In genomic region chr2:57899898-57900297, GRCh38 we compare ENCODE assay signal across 13 cellular contexts.
DNase-seq lines count a peak whose midpoint lies in the region; ATAC-seq, FAIRE-seq and TF ChIP-seq lines count a peak whose summit lies in the region.
"Had no signal": no experiment of that assay in that cellular context is flagged by ENCODE, and none has a peak within 500 bp of the region (broad histone marks: within the 10 kb centered on the region; RNA-seq: fewer than 3 reads in every experiment).

No MANE protein-coding gene starts in this region.

- H3K36me3 ChIP-seq in HepG2 (replicated peaks in 1 of 2; ENCODE audit: control insufficient read depth in 1 of 2, insufficient read depth in 2 of 2, low read length in 2 of 2) (no peaks in the 10 kb centered on the region), right lobe of liver (no peaks in the 10 kb centered on the region), bronchial epithelial cell (ENCODE audit: control insufficient read depth, insufficient read depth, low read length) (no peaks in the 10 kb centered on the region), gastrocnemius medialis (no peaks in the 10 kb centered on the region)
- H3K36me3 ChIP-seq: BLaER1 treated with 17β-estradiol and CSF1 and Interleukin-3, amounts not matched to agents 10 nM and 100 nM had no signal

- H3K79me2 ChIP-seq in HepG2 (ENCODE audit: insufficient read depth, low read length) = no peaks in the 10 kb centered on the region

- TF ChIP-seq RAD21 in HepG2 (CRISPR knock-in tag; IDR thresholded peaks at IDR 0.05) = no peak

- H3K4me1 ChIP-seq in HepG2 (ENCODE audit: insufficient read depth, low read length) = no peaks in the 10 kb centered on the region
- no peaks in the 10 kb centered on the region for H3K4me1 ChIP-seq in right lobe of liver
- H3K4me1 ChIP-seq in gastrocnemius medialis = no peaks in the 10 kb centered on the region
- H3K4me1 ChIP-seq: BLaER1 treated with 17β-estradiol and CSF1 and Interleukin-3, amounts not matched to agents 10 nM and 100 nM had no signal

- CTCF ChIA-PET in HepG2 (lab: Yijun Ruan, JAX; ENCODE audit: low intra/inter-chr PET ratio, low total read pairs) = no interaction called here

- POLR2A ChIA-PET in HepG2 (lab: Yijun Ruan, JAX) = no interaction called here

- DNase-seq in HepG2 (ENCODE audit: low spot score) = no peak
- no peak for DNase-seq in right lobe of liver
- DNase-seq in NCI-H446 treated with DMSO at 0.1 percent for 48 hours (lab: John Stamatoyannopoulos, UW) = peak; percentile 47
- DNase-seq in bronchial epithelial cell (ENCODE audit: low read depth) = no peak
- no peak for DNase-seq in urothelium cell line (ENCODE audit: low spot score)
- DNase-seq in gastrocnemius medialis = no peak
- DNase-seq: 8988T; CD4-positive, CD25-positive, alpha-beta regulatory T cell; GOT3; H9 had no signal

- in situ Hi-C loops in HepG2 (cut with HindIII; ENCODE audit: extremely low pct_ligation_motif_present, low pct_unique_long_range_greater_than_20kb) = no loop called here
- in situ Hi-C loops in gastrocnemius medialis (cut with MboI; ENCODE audit: low sequenced_read_pairs in 4 of 4) = no loop called here

- TF ChIP-seq POLR2A in HepG2 (IDR thresholded peaks at IDR 0.05; ENCODE audit: insufficient read depth in 1 of 2, low read depth in 2 of 2, low read length in 2 of 2) (no peak), right lobe of liver (IDR thresholded peaks at IDR 0.05) (no peak), gastrocnemius medialis (IDR thresholded peaks at IDR 0.05) (no peak)

- WGBS in HepG2 (ENCODE audit: low lambda C conversion rate) = 0% methylated on average over 1 of the region's 1 CpG
- 62% methylated on average over 1 of the region's 1 CpG for WGBS in right lobe of liver (ENCODE audit: insufficient coverage, low coverage, low lambda C conversion rate, missing lambda C conversion rate)

- no peak overlapping the region for H2AFZ ChIP-seq in HepG2 (ENCODE audit: low read length)

- H3K4me3 ChIP-seq in HepG2 (replicated peaks in 1 of 3; ENCODE audit: insufficient read depth in 1 of 3, low read depth in 2 of 3, low read length in 3 of 3) (no peak overlapping the region), right lobe of liver (no peak overlapping the region), bronchial epithelial cell (ENCODE audit: low read depth, low read length) (no peak overlapping the region), gastrocnemius medialis (no peak overlapping the region)
- H3K4me3 ChIP-seq: BLaER1 treated with 17β-estradiol and CSF1 and Interleukin-3, amounts not matched to agents 10 nM and 100 nM had no signal

- ATAC-seq in HepG2 (no peak), right lobe of liver (no peak), HG02970 (IDR thresholded peaks at IDR 0.05; ENCODE audit: low FRiP score, unreplicated experiment) (no peak), gastrocnemius medialis (no peak), HG02981 (IDR thresholded peaks at IDR 0.05; ENCODE audit: unreplicated experiment) (no peak)

- BruUV-seq in HepG2 (replicated peaks; lab: Mats Ljungman, UMichigan) = no TSS peak

- H3K27ac ChIP-seq in HepG2 (ENCODE audit: extremely low read length, insufficient read depth, low read length) = no peak overlapping the region
- H3K27ac ChIP-seq in right lobe of liver = no peak overlapping the region
- H3K27ac ChIP-seq in gastrocnemius medialis = no peak overlapping the region
- H3K27ac ChIP-seq: BLaER1 treated with 17β-estradiol and CSF1 and Interleukin-3, amounts not matched to agents 10 nM and 100 nM had no signal

- FAIRE-seq in HepG2 (lab: Jason Lieb, UNC) = no peak
- peak; percentile 52 for FAIRE-seq in bronchial epithelial cell (lab: Jason Lieb, UNC)
- peak; percentile 56 for FAIRE-seq in urothelium cell line (lab: Jason Lieb, UNC)

- TF ChIP-seq CTCF in HepG2 (CRISPR knock-in tag; IDR thresholded peaks at IDR 0.05) (no peak), right lobe of liver (IDR thresholded peaks at IDR 0.05) (no peak), bronchial epithelial cell (IDR thresholded peaks at IDR 0.05; ENCODE audit: insufficient read depth, low read length, severe bottlenecking) (no peak), gastrocnemius medialis (IDR thresholded peaks at IDR 0.05 in 4 of 5, conservative IDR thresholded peaks at IDR 0.05 in 1 of 5) (no peak)

- no peak overlapping the region for H3K9ac ChIP-seq in HepG2 (ENCODE audit: insufficient read depth, low read depth, low read length)
- H3K9ac ChIP-seq: BLaER1 treated with 17β-estradiol and CSF1 and Interleukin-3, amounts not matched to agents 10 nM and 100 nM had no signal

- TF ChIP-seq EP300 in HepG2 (IDR thresholded peaks at IDR 0.05; ENCODE audit: low read depth in 2 of 2, low read length in 2 of 2) (no peak), HepG2 (CRISPR knock-in tag; IDR thresholded peaks at IDR 0.05; ENCODE audit: borderline replicate concordance) (no peak)

- no peaks in the 10 kb centered on the region for H4K20me1 ChIP-seq in HepG2 (ENCODE audit: insufficient read depth, low read length)
- H4K20me1 ChIP-seq: BLaER1 treated with 17β-estradiol and CSF1 and Interleukin-3, amounts not matched to agents 10 nM and 100 nM had no signal

- H3K9me3 ChIP-seq in HepG2 (ENCODE audit: low read length) (no peaks in the 10 kb centered on the region), right lobe of liver (no peaks in the 10 kb centered on the region), gastrocnemius medialis (no peaks in the 10 kb centered on the region)
- H3K9me3 ChIP-seq: BLaER1 treated with 17β-estradiol and CSF1 and Interleukin-3, amounts not matched to agents 10 nM and 100 nM had no signal

- H3K27me3 ChIP-seq in HepG2 (ENCODE audit: control insufficient read depth in 1 of 2, insufficient read depth in 2 of 2, low read length in 2 of 2) (no peaks in the 10 kb centered on the region; a peak in 1 of 5 replicates), right lobe of liver (no peaks in the 10 kb centered on the region), bronchial epithelial cell (ENCODE audit: control insufficient read depth, insufficient read depth, low read length) (no peaks in the 10 kb centered on the region), gastrocnemius medialis (no peaks in the 10 kb centered on the region)
- H3K27me3 ChIP-seq: BLaER1 treated with 17β-estradiol and CSF1 and Interleukin-3, amounts not matched to agents 10 nM and 100 nM had no signal

- intact Hi-C loops in HepG2 (cut with micrococcal nuclease; ENCODE audit: unreplicated experiment) (loop anchor here (10.0 kb wide), 1 partner anchor 655 kb away; no protein-coding TSS in a partner anchor), right lobe of liver (cut with DNase I) (no loop called here), gastrocnemius medialis (cut with DNase I; ENCODE audit: low total_unique reads) (no loop called here)

- no peak overlapping the region for H3K4me2 ChIP-seq in HepG2 (ENCODE audit: low read depth, low read length)
- H3K4me2 ChIP-seq: BLaER1 treated with 17β-estradiol and CSF1 and Interleukin-3, amounts not matched to agents 10 nM and 100 nM had no signal

TF ChIP-seq in HepG2, 621 proteins besides CTCF, POLR2A, EP300 and RAD21:
- 0 out of 2 replicates have a peak, but pooled peaks have one; percentile 5 for TF ChIP-seq CREB1 (IDR thresholded peaks at IDR 0.05)
- TF ChIP-seq CREB1 (CRISPR knock-in tag; IDR thresholded peaks at IDR 0.05) = no peak
- TF ChIP-seq RXRA (CRISPR knock-in tag; IDR thresholded peaks at IDR 0.05) = no peak
